16 cellular contexts compared by ENCODE assay signal in genomic region chr10:974038-974784, GRCh38. TPM values are rescaled to one million over a fixed set of nuclear protein-coding genes. Genes with fewer than 3 reads are reported as not detected.
DNase-seq lines count a peak whose midpoint lies in the region; ATAC-seq, FAIRE-seq and TF ChIP-seq lines count a peak whose summit lies in the region.
"Had no signal": no experiment of that assay in that cellular context is flagged by ENCODE, and none has a peak within 500 bp of the region (broad histone marks: within the 10 kb centered on the region; RNA-seq: fewer than 3 reads in every experiment).

No MANE protein-coding gene starts in this region.

- TF ChIP-seq CTCF in Caco-2 (IDR thresholded peaks at IDR 0.05; ENCODE audit: insufficient read depth in 1 of 2, low read depth in 1 of 2, low read length in 1 of 2, severe bottlenecking in 1 of 2, unreplicated experiment in 1 of 2), result no peak
- TF ChIP-seq CTCF in astrocyte (IDR thresholded peaks at IDR 0.05; ENCODE audit: insufficient read depth, low read depth, low read length), result no peak

- ATAC-seq in GM21423 (IDR thresholded peaks at IDR 0.05; ENCODE audit: unreplicated experiment), result peak; percentile 54
- ATAC-seq in GM18870 (IDR thresholded peaks at IDR 0.05; ENCODE audit: unreplicated experiment), result no peak
- no peak for ATAC-seq in GM21825 (IDR thresholded peaks at IDR 0.05; ENCODE audit: unreplicated experiment)
- ATAC-seq in HG02938 (IDR thresholded peaks at IDR 0.05; ENCODE audit: unreplicated experiment), result no peak
- ATAC-seq: T-cell had no signal

- CTCF ChIA-PET in Caco-2 (lab: Charles Lee), result interaction anchor here (2.7 kb wide), 1 partner anchor 12 kb away, joined by 14 read pairs; no protein-coding TSS in a partner anchor

- no peak overlapping the region for H3K9ac ChIP-seq in astrocyte (ENCODE audit: low read length)
- H3K9ac ChIP-seq in Karpas-422 (ENCODE audit: low read length), result no peak overlapping the region

- intact Hi-C loops in Caco-2 (cut with micrococcal nuclease; ENCODE audit: unreplicated experiment), result loop anchor here (1.0 kb wide), 2 partner anchors 10 to 43 kb away; partner anchors contain the start of gene LARP4B

- H3K4me1 ChIP-seq in Caco-2 (peaks cover 60% of the 10 kb centered on the region), astrocyte (ENCODE audit: insufficient read depth, low read length) (no peaks in the 10 kb centered on the region), Karpas-422 (ENCODE audit: low read length) (peaks cover 8% of the 10 kb centered on the region)

- H3K27ac ChIP-seq in astrocyte (ENCODE audit: low read depth, low read length) (no peak overlapping the region), Karpas-422 (ENCODE audit: low read length) (no peak overlapping the region)
- H3K27ac ChIP-seq: HL-60 had no signal

- no peaks in the 10 kb centered on the region for H3K27me3 Mint-ChIP-seq in Caco-2 (ENCODE audit: insufficient read depth, unreplicated experiment)
- peaks cover 8% of the 10 kb centered on the region for H3K27me3 Mint-ChIP-seq in astrocyte (ENCODE audit: low read depth, unreplicated experiment)

- no peak for FAIRE-seq in astrocyte (lab: Jason Lieb, UNC)
- FAIRE-seq: colon had no signal

- DNase-seq in Caco-2 (peak; percentile 92 to 94), astrocyte (ENCODE audit: low read depth) (peak; percentile 42), mucosa of gallbladder (ENCODE audit: low spot score) (peak; percentile 69), Karpas-422 (no peak)
- DNase-seq: activated CD4-positive, alpha-beta T cell treated with anti-CD3 and anti-CD28 coated beads, Interleukin-2, amount 50 U/mL, for 48 hours; activated naive CD4-positive, alpha-beta T cell treated with anti-CD3 and anti-CD28 coated beads, Interleukin-2, amount 50 U/mL, for 16 hours; CD4-positive, alpha-beta T cell; islet precursor cell; stimulated activated CD4-positive, alpha-beta T cell treated with anti-CD3 and anti-CD28 coated beads, Interleukin-15, amount 100 ng/mL, for 24 hours; T-cell had no signal

- H3K36me3 Mint-ChIP-seq in Caco-2 (ENCODE audit: insufficient read depth, unreplicated experiment), result peaks cover 59% of the 10 kb centered on the region
- H3K36me3 Mint-ChIP-seq in astrocyte (ENCODE audit: low read depth, unreplicated experiment), result peaks cover 19% of the 10 kb centered on the region
- H3K36me3 Mint-ChIP-seq: T-cell had no signal

- H3K9me2 ChIP-seq in Karpas-422 (replicated peaks; ENCODE audit: insufficient read depth, low read length), result no peaks in the 10 kb centered on the region

- no peaks in the 10 kb centered on the region for H4K20me1 ChIP-seq in astrocyte (ENCODE audit: insufficient read depth, low read length)
- no peaks in the 10 kb centered on the region for H4K20me1 ChIP-seq in Karpas-422 (ENCODE audit: insufficient read depth, low read depth, low read length)

- H3K9me3 Mint-ChIP-seq in Caco-2 (ENCODE audit: unreplicated experiment) (peaks cover 16% of the 10 kb centered on the region), astrocyte (ENCODE audit: unreplicated experiment) (peaks cover 18% of the 10 kb centered on the region)

- H3K36me3 ChIP-seq in Caco-2 (ENCODE audit: control insufficient read depth, insufficient read depth, low read length) (peaks cover 2% of the 10 kb centered on the region; the same call in 1 of the 2 replicates), astrocyte (ENCODE audit: insufficient read depth, low read length) (no peaks in the 10 kb centered on the region), Karpas-422 (ENCODE audit: insufficient read depth, low read length) (no peaks in the 10 kb centered on the region)

- POLR2A ChIA-PET in Caco-2 (lab: Charles Lee), result interaction anchor here (1.0 to 2.3 kb wide), 5 partner anchors 9 to 74 kb away, joined by 5 to 27 read pairs (median 17); partner anchors contain the start of genes GTPBP4, IDI1 and LARP4B

- H3K4me2 ChIP-seq in astrocyte (ENCODE audit: low read length) (no peak overlapping the region), Karpas-422 (ENCODE audit: low read depth, low read length, poor library complexity, severe bottlenecking) (no peak overlapping the region)

- peaks cover 57% of the 10 kb centered on the region for H3K4me1 Mint-ChIP-seq in Caco-2 (ENCODE audit: low read depth, unreplicated experiment)
- H3K4me1 Mint-ChIP-seq in astrocyte (ENCODE audit: low read depth, unreplicated experiment), result peaks cover 12% of the 10 kb centered on the region
- H3K4me1 Mint-ChIP-seq: T-cell had no signal

- H3K4me3 Mint-ChIP-seq in Caco-2 (ENCODE audit: unreplicated experiment) (peak overlapping the region; percentile 61), astrocyte (ENCODE audit: unreplicated experiment) (no peak overlapping the region)
- H3K4me3 Mint-ChIP-seq: CD4-positive, alpha-beta T cell; T-cell had no signal

- no TSS peak for BruUV-seq in Caco-2 (replicated peaks; lab: Mats Ljungman, UMichigan)

- H3K4me3 ChIP-seq in Caco-2 (ENCODE audit: low read depth, low read length), result no peak overlapping the region
- H3K4me3 ChIP-seq in astrocyte (ENCODE audit: insufficient read depth, low read depth, low read length), result no peak overlapping the region
- no peak overlapping the region for H3K4me3 ChIP-seq in Karpas-422 (ENCODE audit: low read length)

- H3K27ac Mint-ChIP-seq in Caco-2 (ENCODE audit: unreplicated experiment) (peak overlapping the region; percentile 89), astrocyte (ENCODE audit: unreplicated experiment) (no peak overlapping the region)
- H3K27ac Mint-ChIP-seq: CD4-positive, alpha-beta T cell; T-cell had no signal

- H3K9me3 ChIP-seq in Caco-2 (peaks cover 14% of the 10 kb centered on the region), astrocyte (ENCODE audit: insufficient read depth, low read depth, low read length) (peaks cover 1% of the 10 kb centered on the region), Karpas-422 (ENCODE audit: low read length) (no peaks in the 10 kb centered on the region)

- H3K79me2 ChIP-seq in astrocyte (ENCODE audit: insufficient read depth, low read length), result no peaks in the 10 kb centered on the region
- H3K79me2 ChIP-seq in Karpas-422 (ENCODE audit: low read length), result no peaks in the 10 kb centered on the region

- H2AFZ ChIP-seq in astrocyte (ENCODE audit: low read depth, low read length) (no peak overlapping the region), Karpas-422 (ENCODE audit: low read length) (no peak overlapping the region)

- H3K27me3 ChIP-seq in Caco-2 (replicated peaks; ENCODE audit: control insufficient read depth, insufficient read depth, low read length), result no peaks in the 10 kb centered on the region
- no peaks in the 10 kb centered on the region for H3K27me3 ChIP-seq in astrocyte (ENCODE audit: insufficient read depth, low read length)
- H3K27me3 ChIP-seq in Karpas-422 (ENCODE audit: low read length), result no peaks in the 10 kb centered on the region

RNA-seq across cellular contexts. Expression of gene GTPBP4, which starts 14.0 kb away (rescaled TPM):
- total RNA-seq in Caco-2 (2022), result 175 and 202 TPM in 2 replicates
- 101 and 106 TPM in 2 replicates for total RNA-seq in astrocyte
- total RNA-seq in mucosa of gallbladder, result 23.7 TPM
- 41.2 and 45.3 TPM in 2 replicates for total RNA-seq in Karpas-422 (2014; rRNA removed; shearing (Covaris generic); ENCODE audit: low replicate concordance)

RNA-seq across cellular contexts. Expression of gene LARP4B, which starts 42.7 kb away (rescaled TPM):
- total RNA-seq in Caco-2 (2022), result 230 and 235 TPM in 2 replicates
- 97.3 and 101 TPM in 2 replicates for total RNA-seq in astrocyte
- 98.6 TPM for total RNA-seq in mucosa of gallbladder
- total RNA-seq in Karpas-422 (2014; rRNA removed; shearing (Covaris generic); ENCODE audit: low replicate concordance), result 75.4 TPM in 2 replicates

RNA-seq across cellular contexts. Expression of gene IDI2, which starts 51.4 kb away (rescaled TPM):
- not detected in 2 replicates for total RNA-seq in Caco-2 (2022)
- total RNA-seq in astrocyte, result not detected in 2 replicates
- not detected for total RNA-seq in mucosa of gallbladder
- total RNA-seq in Karpas-422 (2014; rRNA removed; shearing (Covaris generic); ENCODE audit: low replicate concordance), result not detected in 2 replicates
- total RNA-seq: CD4-positive, alpha-beta T cell; T-cell had no signal
